20 cellular contexts compared by ENCODE assay signal in the genomic region with DNA sequence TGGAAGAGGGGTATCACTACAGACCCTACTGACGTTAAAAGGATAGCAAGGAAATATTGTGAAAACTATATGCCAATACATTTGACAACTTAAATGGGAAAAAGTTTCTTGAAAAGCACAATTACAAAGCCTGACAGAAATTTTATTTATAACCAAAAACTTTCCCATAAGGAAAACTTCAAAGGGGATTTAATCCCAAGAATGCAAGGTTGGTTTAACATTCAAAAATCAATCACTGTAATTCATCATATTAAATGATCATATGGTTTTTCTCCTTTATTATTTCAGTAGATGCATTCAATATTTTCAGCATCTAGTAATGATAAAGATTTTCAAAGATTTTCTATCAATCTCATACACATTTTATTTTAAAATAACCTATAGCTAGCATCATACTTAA. TPM values are rescaled to one million over a fixed set of nuclear protein-coding genes. Genes with fewer than 3 reads are reported as not detected.
DNase-seq lines count a peak whose midpoint lies in the region; FAIRE-seq and TF ChIP-seq lines count a peak whose summit lies in the region.
"Had no signal": no experiment of that assay in that cellular context is flagged by ENCODE, and none has a peak within 500 bp of the region (broad histone marks: within the 10 kb centered on the region; RNA-seq: fewer than 3 reads in every experiment).

No MANE protein-coding gene starts in this region.

- H3K27ac Mint-ChIP-seq in activated CD4-positive, alpha-beta memory T cell treated with anti-CD3 and anti-CD28 coated beads for 36 hours: peak overlapping the region; percentile 13
- no peak overlapping the region for H3K27ac Mint-ChIP-seq in activated CD4-positive, alpha-beta memory T cell treated with anti-CD3 and anti-CD28 coated beads, Interleukin-2, amount 10 ng/mL, durations not matched to agents 7 days and 5 days
- H3K27ac Mint-ChIP-seq: B cell had no signal

- H3K9ac ChIP-seq in kidney (ENCODE audit: low read length in 2 of 2): no peak overlapping the region
- H3K9ac ChIP-seq: BLaER1 had no signal

- intact Hi-C loops in activated CD4-positive, alpha-beta memory T cell treated with anti-CD3 and anti-CD28 coated beads for 36 hours (cut with micrococcal nuclease): no loop called here
- intact Hi-C loops in kidney (cut with DNase I): no loop called here

- H3K4me3 Mint-ChIP-seq in activated CD4-positive, alpha-beta memory T cell treated with anti-CD3 and anti-CD28 coated beads for 36 hours: no peak overlapping the region
- H3K4me3 Mint-ChIP-seq in activated CD4-positive, alpha-beta memory T cell treated with anti-CD3 and anti-CD28 coated beads, Interleukin-2, amount 10 ng/mL, durations not matched to agents 7 days and 5 days: no peak overlapping the region
- H3K4me3 Mint-ChIP-seq: B cell; CD8-positive, alpha-beta T cell had no signal

- peak; percentile 6 for FAIRE-seq in kidney (lab: Jason Lieb, UNC)
- FAIRE-seq: GM12892, H1 had no signal

- H3K36me3 Mint-ChIP-seq in activated CD4-positive, alpha-beta memory T cell treated with anti-CD3 and anti-CD28 coated beads for 36 hours: peaks cover 52% of the 10 kb centered on the region
- H3K36me3 Mint-ChIP-seq in activated CD4-positive, alpha-beta memory T cell treated with anti-CD3 and anti-CD28 coated beads, Interleukin-2, amount 10 ng/mL, durations not matched to agents 7 days and 5 days (ENCODE audit: low read depth): peaks cover 73% of the 10 kb centered on the region

- H3K36me3 ChIP-seq in HEK293 (ENCODE audit: control insufficient read depth in 2 of 2, insufficient read depth in 1 of 2, low read length in 2 of 2) (no peaks in the 10 kb centered on the region), kidney (ENCODE audit: control insufficient read depth in 1 of 2, insufficient read depth in 2 of 2, low read length in 2 of 2) (no peaks in the 10 kb centered on the region)

- H3K4me1 ChIP-seq in HEK293 (ENCODE audit: control insufficient read depth, insufficient read depth, low read length): 0 out of 2 replicates have a peak, but pooled peaks cover 4% of the 10 kb centered on the region
- H3K4me1 ChIP-seq in kidney (ENCODE audit: control insufficient read depth in 1 of 2, insufficient read depth in 1 of 2, low read depth in 1 of 2, low read length in 2 of 2): no peaks in the 10 kb centered on the region
- H3K4me1 ChIP-seq: Caco-2 had no signal

- no peak for DNase-seq in activated CD4-positive, alpha-beta memory T cell treated with anti-CD3 and anti-CD28 coated beads for 36 hours
- DNase-seq in activated CD4-positive, alpha-beta memory T cell treated with anti-CD3 and anti-CD28 coated beads, Interleukin-2, amount 10 ng/mL, durations not matched to agents 7 days and 5 days: no peak
- DNase-seq in kidney: no peak
- no peak for DNase-seq in G401 (ENCODE audit: low spot score)
- DNase-seq in activated naive CD4-positive, alpha-beta T cell treated with anti-CD3 and anti-CD28 coated beads, Interleukin-2, amount 50 U/mL, for 16 hours: no peak
- DNase-seq: Caco-2; CD4-positive, CD25-positive, alpha-beta regulatory T cell; CD8-positive, alpha-beta T cell; DMS 273 treated with DMSO at 0.1 percent for 48 hours; DMS79; EL; H7; HCEC 1CT had no signal

- CTCF ChIA-PET in activated CD4-positive, alpha-beta memory T cell treated with anti-CD3 and anti-CD28 coated beads for 36 hours (lab: Charles Lee): interaction anchor here (3.1 kb wide), 1 partner anchor 117 kb away, joined by 21 read pairs; no protein-coding TSS in a partner anchor
- CTCF ChIA-PET in activated CD4-positive, alpha-beta memory T cell treated with anti-CD3 and anti-CD28 coated beads, Interleukin-2, amount 10 ng/mL, durations not matched to agents 7 days and 5 days (lab: Charles Lee): interaction anchor here (1.1 to 1.4 kb wide), 4 partner anchors 9 to 117 kb away, joined by 3 to 6 read pairs (median 4); a partner anchor contains a TSS
- CTCF ChIA-PET in HEK293 (lab: Yijun Ruan, JAX): interaction anchor here (0.5 to 1.3 kb wide), 2 partner anchors 10 to 116 kb away, joined by 4 read pairs; no protein-coding TSS in a partner anchor

- no peak for TF ChIP-seq CTCF in HEK293 (tag by site-specific recombination; IDR thresholded peaks at IDR 0.05)
- no peak for TF ChIP-seq CTCF in kidney (IDR thresholded peaks at IDR 0.05; ENCODE audit: borderline replicate concordance, extremely low read depth, insufficient read depth)

- H3K27ac ChIP-seq in HEK293 (ENCODE audit: extremely low read depth, low read depth, low read length): no peak overlapping the region
- no peak overlapping the region for H3K27ac ChIP-seq in kidney (ENCODE audit: low read depth in 2 of 2, low read length in 2 of 2)
- H3K27ac ChIP-seq: 22Rv1, BLaER1, C4-2B had no signal

- H3K4me1 Mint-ChIP-seq in activated CD4-positive, alpha-beta memory T cell treated with anti-CD3 and anti-CD28 coated beads for 36 hours (ENCODE audit: low read depth): peaks cover 68% of the 10 kb centered on the region
- peaks cover 57% of the 10 kb centered on the region for H3K4me1 Mint-ChIP-seq in activated CD4-positive, alpha-beta memory T cell treated with anti-CD3 and anti-CD28 coated beads, Interleukin-2, amount 10 ng/mL, durations not matched to agents 7 days and 5 days

- H3K9me3 ChIP-seq in HEK293 (ENCODE audit: control insufficient read depth, insufficient read depth, low read depth, low read length) (no peaks in the 10 kb centered on the region), kidney (ENCODE audit: control insufficient read depth in 1 of 2, low read length in 2 of 2) (no peaks in the 10 kb centered on the region)

- H3K27me3 Mint-ChIP-seq in activated CD4-positive, alpha-beta memory T cell treated with anti-CD3 and anti-CD28 coated beads for 36 hours: no peaks in the 10 kb centered on the region
- H3K27me3 Mint-ChIP-seq in activated CD4-positive, alpha-beta memory T cell treated with anti-CD3 and anti-CD28 coated beads, Interleukin-2, amount 10 ng/mL, durations not matched to agents 7 days and 5 days: no peaks in the 10 kb centered on the region
- H3K27me3 Mint-ChIP-seq: B cell; CD4-positive, CD25-positive, alpha-beta regulatory T cell had no signal

- in situ Hi-C loops in G401 (cut with HindIII; ENCODE audit: low sequenced_read_pairs): no loop called here

- POLR2A ChIA-PET in activated CD4-positive, alpha-beta memory T cell treated with anti-CD3 and anti-CD28 coated beads for 36 hours (lab: Charles Lee): no interaction called here
- POLR2A ChIA-PET in activated CD4-positive, alpha-beta memory T cell treated with anti-CD3 and anti-CD28 coated beads, Interleukin-2, amount 10 ng/mL, durations not matched to agents 7 days and 5 days (lab: Charles Lee): interaction anchor here (0.7 to 3.3 kb wide), 3 partner anchors 8 to 22 kb away, joined by 3 to 14 read pairs (median 3); no protein-coding TSS in a partner anchor
- POLR2A ChIA-PET in HEK293 (lab: Yijun Ruan, JAX): no interaction called here

- H3K4me3 ChIP-seq in HEK293 (ENCODE audit: low read depth, low read length) (no peak overlapping the region), kidney (ENCODE audit: low read length in 2 of 2) (no peak overlapping the region)
- H3K4me3 ChIP-seq: BLaER1 had no signal

- peaks cover 24% of the 10 kb centered on the region for H3K9me3 Mint-ChIP-seq in activated CD4-positive, alpha-beta memory T cell treated with anti-CD3 and anti-CD28 coated beads for 36 hours
- H3K9me3 Mint-ChIP-seq in activated CD4-positive, alpha-beta memory T cell treated with anti-CD3 and anti-CD28 coated beads, Interleukin-2, amount 10 ng/mL, durations not matched to agents 7 days and 5 days: peaks cover 25% of the 10 kb centered on the region

TF ChIP-seq in HEK293, 187 proteins besides CTCF, POLR2A, EP300 and RAD21:
- TF ChIP-seq SETDB1 (IDR thresholded peaks at IDR 0.05; ENCODE audit: insufficient read length, low read length) (peak; percentile 67), ZNF654 (tag by site-specific recombination; IDR thresholded peaks at IDR 0.05; ENCODE audit: low read depth) (no peak), GLI4 (tag by site-specific recombination; IDR thresholded peaks at IDR 0.05) (no peak)
- TF ChIP-seq, protein P1, sequence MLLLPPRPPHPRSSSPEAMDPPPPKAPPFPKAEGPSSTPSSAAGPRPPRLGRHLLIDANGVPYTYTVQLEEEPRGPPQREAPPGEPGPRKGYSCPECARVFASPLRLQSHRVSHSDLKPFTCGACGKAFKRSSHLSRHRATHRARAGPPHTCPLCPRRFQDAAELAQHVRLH (tag by site-specific recombination; IDR thresholded peaks at IDR 0.05): no peak

RNA-seq across cellular contexts. Expression of a gene that starts 13.3 kb away (rescaled TPM):
- 10 to 100 TPM; 36.4 to 40.4 TPM for total RNA-seq in activated CD4-positive, alpha-beta memory T cell treated with anti-CD3 and anti-CD28 coated beads for 36 hours
- 10 to 100 TPM; 52.5 to 55.6 TPM for total RNA-seq in activated CD4-positive, alpha-beta memory T cell treated with anti-CD3 and anti-CD28 coated beads, Interleukin-2, amount 10 ng/mL, durations not matched to agents 7 days and 5 days
- total RNA-seq in kidney: 12.7 TPM
- 2.6 TPM for polyA plus RNA-seq in kidney (ENCODE audit: insufficient read depth, low read depth, low replicate concordance)
- total RNA-seq in G401 (2014; rRNA removed; shearing (Covaris generic)): 4.4 and 6.5 TPM in 2 replicates
